ENCODE assay signal across 9 cellular contexts in the genomic region with DNA sequence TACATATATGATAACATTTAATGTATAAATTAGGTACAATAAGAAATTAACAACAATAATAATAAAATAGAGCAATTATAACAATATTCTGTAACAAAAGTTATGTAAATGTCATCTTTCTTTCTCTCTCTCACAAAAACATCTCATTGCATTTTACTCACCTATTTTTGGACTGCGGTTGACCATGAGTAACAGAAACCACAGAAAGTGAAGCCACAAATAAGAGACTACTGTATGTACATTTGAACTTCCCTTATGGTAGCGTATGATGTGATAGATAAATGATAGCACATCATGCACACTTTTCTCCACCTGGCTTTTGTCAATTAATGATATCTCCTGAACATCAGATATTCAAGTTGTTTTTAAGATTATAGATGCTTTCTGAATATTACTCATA.
A peak's percentile ranks its signal among the peaks of the same experiment; 100 is the strongest.
DNase-seq lines count a peak whose midpoint lies in the region; ATAC-seq and TF ChIP-seq lines count a peak whose summit lies in the region.
"Had no signal": no experiment of that assay in that cellular context is flagged by ENCODE, and none has a peak within 500 bp of the region (broad histone marks: within the 10 kb centered on the region; RNA-seq: fewer than 3 reads in every experiment).

No MANE protein-coding gene starts in this region.

- H3K4me1 ChIP-seq in heart right ventricle: peaks cover 0 to 11% (median 0%) of the 10 kb centered on the region in 9 donors
- H3K4me1 ChIP-seq: pancreas had no signal

- H3K36me3 Mint-ChIP-seq in activated T-helper 1 cell treated with anti-CD3 and anti-CD28 coated beads, Interleukin-12 subunit alpha, Interleukin-12 subunit beta, Interleukin-2, Interleukin-4 antibody, amounts not matched to agents 30 ng/mL and 10 ng/mL and 1 ng/mL, durations not matched to agents 14 hours and 24 hours and 36 hours (ENCODE audit: low read depth): no peaks in the 10 kb centered on the region

- no peak overlapping the region for H3K4me3 Mint-ChIP-seq in activated T-helper 1 cell treated with anti-CD3 and anti-CD28 coated beads, Interleukin-12 subunit alpha, Interleukin-12 subunit beta, Interleukin-2, Interleukin-4 antibody, amounts not matched to agents 30 ng/mL and 10 ng/mL and 1 ng/mL, durations not matched to agents 14 hours and 24 hours and 36 hours

- H3K27ac Mint-ChIP-seq in activated T-helper 1 cell treated with anti-CD3 and anti-CD28 coated beads, Interleukin-12 subunit alpha, Interleukin-12 subunit beta, Interleukin-2, Interleukin-4 antibody, amounts not matched to agents 30 ng/mL and 10 ng/mL and 1 ng/mL, durations not matched to agents 14 hours and 24 hours and 36 hours: peak overlapping the region; percentile 6

- no peak for TF ChIP-seq CTCF in heart right ventricle (IDR thresholded peaks at IDR 0.05)

- H3K4me1 Mint-ChIP-seq in activated T-helper 1 cell treated with anti-CD3 and anti-CD28 coated beads, Interleukin-12 subunit alpha, Interleukin-12 subunit beta, Interleukin-2, Interleukin-4 antibody, amounts not matched to agents 30 ng/mL and 10 ng/mL and 1 ng/mL, durations not matched to agents 14 hours and 24 hours and 36 hours (ENCODE audit: low read depth): peaks cover 11% of the 10 kb centered on the region

- peak; percentile 100 for ATAC-seq in GM18499 (IDR thresholded peaks at IDR 0.05; ENCODE audit: insufficient read depth, unreplicated experiment)
- peak; percentile 100 for ATAC-seq in GM21423 (IDR thresholded peaks at IDR 0.05; ENCODE audit: unreplicated experiment)
- peak; percentile 100 for ATAC-seq in HG03460 (IDR thresholded peaks at IDR 0.05; ENCODE audit: unreplicated experiment)
- no peak for ATAC-seq in heart right ventricle
- ATAC-seq: pancreas had no signal

- H3K36me3 ChIP-seq in heart right ventricle: no peaks in the 10 kb centered on the region
- H3K36me3 ChIP-seq: pancreas had no signal

- H3K9me3 ChIP-seq in heart right ventricle: peaks cover 0 to under 1% (median 0%) of the 10 kb centered on the region in 11 donors
- H3K9me3 ChIP-seq: pancreas had no signal

- H3K27me3 Mint-ChIP-seq in activated T-helper 1 cell treated with anti-CD3 and anti-CD28 coated beads, Interleukin-12 subunit alpha, Interleukin-12 subunit beta, Interleukin-2, Interleukin-4 antibody, amounts not matched to agents 30 ng/mL and 10 ng/mL and 1 ng/mL, durations not matched to agents 14 hours and 24 hours and 36 hours (ENCODE audit: insufficient read depth): peaks cover 6% of the 10 kb centered on the region

- intact Hi-C loops in activated T-helper 1 cell treated with anti-CD3 and anti-CD28 coated beads, Interleukin-12 subunit alpha, Interleukin-12 subunit beta, Interleukin-2, Interleukin-4 antibody, amounts not matched to agents 30 ng/mL and 10 ng/mL and 1 ng/mL, durations not matched to agents 14 hours and 24 hours and 36 hours (cut with micrococcal nuclease): loop anchor here (1.0 kb wide), 1 partner anchor 8 kb away; no protein-coding TSS in a partner anchor
- intact Hi-C loops in heart right ventricle (cut with DNase I): no loop called here

- no peaks in the 10 kb centered on the region for H3K27me3 ChIP-seq in heart right ventricle
- H3K27me3 ChIP-seq: pancreas had no signal

- no peak overlapping the region for H3K4me3 ChIP-seq in heart right ventricle
- H3K4me3 ChIP-seq: pancreas had no signal

- DNase-seq in activated T-helper 1 cell treated with anti-CD3 and anti-CD28 coated beads, Interleukin-12 subunit alpha, Interleukin-12 subunit beta, Interleukin-2, Interleukin-4 antibody, amounts not matched to agents 30 ng/mL and 10 ng/mL and 1 ng/mL, durations not matched to agents 14 hours and 24 hours and 36 hours (ENCODE audit: low spot score): peak; percentile 17
- no peak for DNase-seq in caudate nucleus (lab: John Stamatoyannopoulos, UW)
- DNase-seq in heart right ventricle: no peak
- no peak for DNase-seq in hypothalamus (lab: John Stamatoyannopoulos, UW)
- no peak for DNase-seq in NCI-H128 (lab: John Stamatoyannopoulos, UW; ENCODE audit: unreplicated experiment)
- DNase-seq: pancreas had no signal

- 88 to 89% methylated on average over 2 of the region's 2 CpGs for WGBS in heart right ventricle, 2 donors

- H3K9me3 Mint-ChIP-seq in activated T-helper 1 cell treated with anti-CD3 and anti-CD28 coated beads, Interleukin-12 subunit alpha, Interleukin-12 subunit beta, Interleukin-2, Interleukin-4 antibody, amounts not matched to agents 30 ng/mL and 10 ng/mL and 1 ng/mL, durations not matched to agents 14 hours and 24 hours and 36 hours: no peaks in the 10 kb centered on the region

- H3K27ac ChIP-seq in caudate nucleus (ENCODE audit: low read depth, low read length) (no peak overlapping the region), heart right ventricle (no peak overlapping the region)
- H3K27ac ChIP-seq: pancreas had no signal

Comparison
In these comparisons a context has a peak if more than half of its experiments do, and no peak if none do; other contexts are left out.
1. ATAC-seq: peak in GM18499 (single experiment), GM21423 (single experiment) and HG03460 (single experiment); none in heart right ventricle (0 of 8).